Comparison of ENCODE assay signal across 1 cellular context in genomic region chr4:3168029-3168428, GRCh38.
TF ChIP-seq lines count a peak whose summit lies in the region.

No MANE protein-coding gene starts in this region.

TF ChIP-seq in K562, 482 proteins besides CTCF, POLR2A, EP300 and RAD21 (continued from another document):
- TF ChIP-seq TAL1 (IDR thresholded peaks at IDR 0.05), result peak; percentile 51; the same call in 1 of the 2 replicates
- TF ChIP-seq ZNF561 (CRISPR knock-in tag; conservative IDR thresholded peaks at IDR 0.05), result no peak
- no peak for TF ChIP-seq ZZZ3 (IDR thresholded peaks at IDR 0.05)
- TF ChIP-seq HOMEZ (CRISPR knock-in tag; IDR thresholded peaks at IDR 0.05), result no peak
- TF ChIP-seq SREBF2 (CRISPR knock-in tag; IDR thresholded peaks at IDR 0.05), result no peak
